15 cellular contexts compared by ENCODE assay signal in genomic region chrY:13805736-13806067, GRCh38.
"Had no signal": no experiment of that assay in that cellular context is flagged by ENCODE, and none has a peak within 500 bp of the region (broad histone marks: within the 10 kb centered on the region; RNA-seq: fewer than 3 reads in every experiment).

No MANE protein-coding gene starts in this region.

- H3K4me1 Mint-ChIP-seq: natural killer cell had no signal

- H3K27me3 ChIP-seq: adrenal gland, ovary, tibial artery had no signal

- H3K36me3 Mint-ChIP-seq: natural killer cell had no signal

- H3K27me3 Mint-ChIP-seq: stimulated activated memory B cell treated with anti-CD40 and anti-IgM and Interleukin-4, amounts not matched to agents 10 μg/mL and 1 μg/mL and 100 μg/mL, for 72 hours had no signal

- H3K4me1 ChIP-seq: adrenal gland, lower lobe of right lung, tibial artery had no signal

- H3K27ac Mint-ChIP-seq: natural killer cell; stimulated activated memory B cell treated with anti-CD40 and anti-IgM and Interleukin-4, amounts not matched to agents 10 μg/mL and 1 μg/mL and 100 μg/mL, for 72 hours had no signal

- H3K9me3 Mint-ChIP-seq: natural killer cell had no signal

- H3K4me3 ChIP-seq: adrenal gland, lower lobe of right lung, ovary, smooth muscle cell, tibial artery had no signal

- ATAC-seq: activated T-cell treated with anti-CD3 and anti-CD28 coated beads, Interleukin-2, amount 50 U/mL, for 4 hours; lower lobe of right lung; natural killer cell; sciatic nerve; stimulated activated memory B cell treated with anti-CD40 and anti-IgM and Interleukin-4, amounts not matched to agents 10 μg/mL and 1 μg/mL and 100 μg/mL, for 72 hours had no signal

- DNase-seq: activated CD8-positive, alpha-beta memory T cell treated with anti-CD3 and anti-CD28 coated beads, Interleukin-2, amount 50 U/mL, for 4 hours; activated gamma-delta T cell; activated T-cell treated with anti-CD3 and anti-CD28 coated beads, Interleukin-2, amount 50 U/mL, for 4 hours; adrenal gland; effector CD4-positive, alpha-beta T cell; hypothalamus; lower lobe of right lung; natural killer cell; ovary; SK-N-SH; stimulated activated CD4-positive, alpha-beta T cell treated with anti-CD3 and anti-CD28 coated beads, Interleukin-4, amount 100 ng/mL, for 4 hours; tibial artery had no signal

- H3K27ac ChIP-seq: adrenal gland, lower lobe of right lung, ovary, tibial artery had no signal

- H3K36me3 ChIP-seq: adrenal gland, lower lobe of right lung, ovary, tibial artery had no signal

- H3K4me3 Mint-ChIP-seq: activated T-cell treated with anti-CD3 and anti-CD28 coated beads, Interleukin-2, amount 50 U/mL, for 4 hours; natural killer cell; stimulated activated memory B cell treated with anti-CD40 and anti-IgM and Interleukin-4, amounts not matched to agents 10 μg/mL and 1 μg/mL and 100 μg/mL, for 72 hours had no signal

- H3K9me3 ChIP-seq: adrenal gland, lower lobe of right lung, ovary, SK-N-SH, tibial artery had no signal
